ENCODE assay signal across 8 cellular contexts in the genomic region with DNA sequence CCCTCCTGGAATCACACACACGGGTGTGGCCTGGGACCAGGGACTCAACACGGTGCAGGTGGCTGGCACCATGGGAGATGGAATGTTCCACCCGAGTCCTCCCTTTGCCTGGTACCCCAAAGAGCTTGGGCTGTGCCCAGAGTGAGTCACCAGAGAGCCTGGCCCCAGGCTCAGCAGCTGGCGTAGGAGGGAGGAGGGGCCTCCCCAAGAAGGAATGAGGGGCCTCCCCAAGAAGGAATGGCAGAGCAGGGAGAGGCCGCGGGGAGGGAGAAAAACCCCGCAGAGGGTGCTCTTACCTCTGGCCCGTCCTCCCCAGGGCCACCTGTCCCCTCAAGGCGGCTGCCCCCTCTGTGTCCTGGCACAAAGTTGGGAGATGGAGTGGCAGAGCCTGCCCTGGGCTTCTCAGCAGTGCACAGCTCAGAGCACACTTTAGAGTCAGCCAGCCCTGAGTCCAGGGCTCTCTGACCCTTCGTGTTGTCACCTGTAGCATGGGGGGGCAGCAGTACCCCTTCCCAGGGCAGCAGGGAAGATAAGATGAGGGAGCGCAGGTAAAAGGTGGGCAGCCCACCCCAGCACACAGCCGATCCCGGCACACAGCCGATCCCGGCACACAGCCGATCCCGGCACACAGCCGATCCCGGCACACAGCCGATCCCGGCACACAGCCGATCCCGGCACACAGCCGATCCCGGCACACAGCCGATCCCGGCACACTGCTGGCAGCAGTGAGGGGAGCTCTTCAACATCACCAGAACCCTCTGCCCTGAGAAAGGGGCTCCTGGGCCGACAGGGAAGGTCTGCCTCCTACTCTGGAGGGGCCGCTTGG. TPM values are rescaled to one million over a fixed set of nuclear protein-coding genes. Genes with fewer than 3 reads are reported as not detected.
DNase-seq lines count a peak whose midpoint lies in the region; ATAC-seq lines count a peak whose summit lies in the region.

No MANE protein-coding gene starts in this region.

- H3K4me3 Mint-ChIP-seq in activated T-helper 2 cell treated with anti-CD3 and anti-CD28 coated beads, Interferon-gamma antibody, Interleukin-2, Interleukin-4, amounts not matched to agents 10 μg/mL and 5 μg/mL and 100 μg/mL, durations not matched to agents 14 hours and 24 hours and 36 hours (ENCODE audit: low read depth), result peak overlapping the region; percentile 98
- peak overlapping the region; percentile 94 for H3K4me3 Mint-ChIP-seq in memory B cell

- ATAC-seq in memory B cell (ENCODE audit: low read depth) (no peak), GM21619 (IDR thresholded peaks at IDR 0.05; ENCODE audit: unreplicated experiment) (no peak), GM21515 (IDR thresholded peaks at IDR 0.05; ENCODE audit: unreplicated experiment) (no peak), GM19023 (IDR thresholded peaks at IDR 0.05; ENCODE audit: unreplicated experiment) (no peak)

- peaks cover 4% of the 10 kb centered on the region for H3K9me3 Mint-ChIP-seq in activated T-helper 2 cell treated with anti-CD3 and anti-CD28 coated beads, Interferon-gamma antibody, Interleukin-2, Interleukin-4, amounts not matched to agents 10 μg/mL and 5 μg/mL and 100 μg/mL, durations not matched to agents 14 hours and 24 hours and 36 hours
- H3K9me3 Mint-ChIP-seq in memory B cell, result peaks cover 7% of the 10 kb centered on the region

- no peaks in the 10 kb centered on the region for H3K27me3 Mint-ChIP-seq in activated T-helper 2 cell treated with anti-CD3 and anti-CD28 coated beads, Interferon-gamma antibody, Interleukin-2, Interleukin-4, amounts not matched to agents 10 μg/mL and 5 μg/mL and 100 μg/mL, durations not matched to agents 14 hours and 24 hours and 36 hours (ENCODE audit: low read depth)
- no peaks in the 10 kb centered on the region for H3K27me3 Mint-ChIP-seq in memory B cell

- intact Hi-C loops in activated T-helper 2 cell treated with anti-CD3 and anti-CD28 coated beads, Interferon-gamma antibody, Interleukin-2, Interleukin-4, amounts not matched to agents 10 μg/mL and 5 μg/mL and 100 μg/mL, durations not matched to agents 14 hours and 24 hours and 36 hours (cut with micrococcal nuclease), result loop anchor here (1.0 to 5.0 kb wide), 2 partner anchors 33 to 182 kb away; a partner anchor contains a TSS

- H3K36me3 Mint-ChIP-seq in activated T-helper 2 cell treated with anti-CD3 and anti-CD28 coated beads, Interferon-gamma antibody, Interleukin-2, Interleukin-4, amounts not matched to agents 10 μg/mL and 5 μg/mL and 100 μg/mL, durations not matched to agents 14 hours and 24 hours and 36 hours (ENCODE audit: low read depth), result peaks cover 50% of the 10 kb centered on the region
- H3K36me3 Mint-ChIP-seq in memory B cell, result peaks cover 2% of the 10 kb centered on the region

- peak overlapping the region; percentile 97 for H3K27ac Mint-ChIP-seq in activated T-helper 2 cell treated with anti-CD3 and anti-CD28 coated beads, Interferon-gamma antibody, Interleukin-2, Interleukin-4, amounts not matched to agents 10 μg/mL and 5 μg/mL and 100 μg/mL, durations not matched to agents 14 hours and 24 hours and 36 hours
- H3K27ac Mint-ChIP-seq in memory B cell, result peak overlapping the region; percentile 98

- peaks cover 36% of the 10 kb centered on the region for H3K4me1 Mint-ChIP-seq in activated T-helper 2 cell treated with anti-CD3 and anti-CD28 coated beads, Interferon-gamma antibody, Interleukin-2, Interleukin-4, amounts not matched to agents 10 μg/mL and 5 μg/mL and 100 μg/mL, durations not matched to agents 14 hours and 24 hours and 36 hours (ENCODE audit: low read depth)
- peaks cover 31% of the 10 kb centered on the region for H3K4me1 Mint-ChIP-seq in memory B cell

- DNase-seq in AG08395 (ENCODE audit: low spot score) (peak; percentile 51), HCEC 1CT (peak; percentile 20), memory B cell (ENCODE audit: low spot score in 2 of 2) (no peak), ureter (ENCODE audit: low spot score) (no peak)
- no peak for DNase-seq in activated T-helper 2 cell treated with anti-CD3 and anti-CD28 coated beads, Interferon-gamma antibody, Interleukin-2, Interleukin-4, amounts not matched to agents 10 μg/mL and 5 μg/mL and 100 μg/mL, durations not matched to agents 14 hours and 24 hours and 36 hours (ENCODE audit: low spot score)

RNA-seq across cellular contexts. Expression of a gene that starts 20.2 kb away (rescaled TPM):
- total RNA-seq in activated T-helper 2 cell treated with anti-CD3 and anti-CD28 coated beads, Interferon-gamma antibody, Interleukin-2, Interleukin-4, amounts not matched to agents 10 μg/mL and 5 μg/mL and 100 μg/mL, durations not matched to agents 14 hours and 24 hours and 36 hours, result 307 and 312 TPM in 2 replicates
- 17.5 TPM for total RNA-seq in ureter

RNA-seq across cellular contexts. Expression of a gene that starts 33.3 kb away (rescaled TPM):
- 19.0 and 20.2 TPM in 2 replicates for total RNA-seq in activated T-helper 2 cell treated with anti-CD3 and anti-CD28 coated beads, Interferon-gamma antibody, Interleukin-2, Interleukin-4, amounts not matched to agents 10 μg/mL and 5 μg/mL and 100 μg/mL, durations not matched to agents 14 hours and 24 hours and 36 hours
- 15.3 TPM for total RNA-seq in ureter

Comparison
In these comparisons a context has a peak if more than half of its experiments do, and no peak if none do; other contexts are left out.
1. DNase-seq: peak in AG08395 (single experiment) and HCEC 1CT (single experiment); none in activated T-helper 2 cell treated with anti-CD3 and anti-CD28 coated beads, Interferon-gamma antibody, Interleukin-2, Interleukin-4, amounts not matched to agents 10 μg/mL and 5 μg/mL and 100 μg/mL, durations not matched to agents 14 hours and 24 hours and 36 hours (single experiment), memory B cell (0 of 2) and ureter (single experiment).
2. RNA of a gene that starts 20.2 kb away (total RNA-seq): 307 to 312 TPM in activated T-helper 2 cell treated with anti-CD3 and anti-CD28 coated beads, Interferon-gamma antibody, Interleukin-2, Interleukin-4, amounts not matched to agents 10 μg/mL and 5 μg/mL and 100 μg/mL, durations not matched to agents 14 hours and 24 hours and 36 hours; 17.5 TPM in ureter (single experiment); every median in the first group is over 10 times any median in the second.